21 cellular contexts compared by ENCODE assay signal in genomic region chr2:218028562-218029348, GRCh38. TPM values are rescaled to one million over a fixed set of nuclear protein-coding genes. Genes with fewer than 3 reads are reported as not detected.
DNase-seq lines count a peak whose midpoint lies in the region; ATAC-seq, FAIRE-seq and TF ChIP-seq lines count a peak whose summit lies in the region.
"Had no signal": no experiment of that assay in that cellular context is flagged by ENCODE, and none has a peak within 500 bp of the region (broad histone marks: within the 10 kb centered on the region; RNA-seq: fewer than 3 reads in every experiment).

No MANE protein-coding gene starts in this region.

- H3K9me3 ChIP-seq in kidney (ENCODE audit: control insufficient read depth in 1 of 2, low read length in 2 of 2) (no peaks in the 10 kb centered on the region), testis (no peaks in the 10 kb centered on the region)
- H3K9me3 ChIP-seq: HAP-1 had no signal

- no peak overlapping the region for H3K9ac ChIP-seq in kidney (ENCODE audit: low read length in 2 of 2)

- peak; percentile 10 to 13 for DNase-seq in activated T-cell treated with anti-CD3 and anti-CD28 coated beads, Interleukin-2, amount 50 U/mL, for 48 hours
- DNase-seq in activated T-cell treated with anti-CD3 and anti-CD28 coated beads for 4 hours (no peak), kidney (peak; percentile 44), testis (peak; percentile 8), A172 (ENCODE audit: low spot score) (no peak)
- DNase-seq in activated CD8-positive, alpha-beta memory T cell treated with anti-CD3 and anti-CD28 coated beads, Interleukin-2, amount 50 U/mL, for 48 hours = peak; percentile 30
- DNase-seq: activated naive CD8-positive, alpha-beta T cell treated with anti-CD3 and anti-CD28 coated beads, Interleukin-2, amount 50 U/mL, for 24 hours; caudate nucleus; foreskin melanocyte; NCI-H2107; NCI-H748 treated with DMSO at 0.1 percent for 48 hours; SHP77 had no signal

- H3K27ac ChIP-seq in kidney (ENCODE audit: low read depth in 2 of 2, low read length in 2 of 2) (no peak overlapping the region), testis (no peak overlapping the region)

- H3K4me1 ChIP-seq in kidney (ENCODE audit: control insufficient read depth in 1 of 2, insufficient read depth in 1 of 2, low read depth in 1 of 2, low read length in 2 of 2) (no peaks in the 10 kb centered on the region), testis (peaks cover 5% of the 10 kb centered on the region)
- H3K4me1 ChIP-seq: HAP-1 had no signal

- intact Hi-C loops in kidney (cut with DNase I) = no loop called here
- intact Hi-C loops in testis (cut with DNase I; ENCODE audit: low total_unique reads) = no loop called here

- no peak for ATAC-seq in HG02610 (IDR thresholded peaks at IDR 0.05; ENCODE audit: unreplicated experiment)
- ATAC-seq in GM18868 (IDR thresholded peaks at IDR 0.05; ENCODE audit: unreplicated experiment) = no peak
- ATAC-seq: activated naive CD8-positive, alpha-beta T cell treated with anti-CD3 and anti-CD28 coated beads, Interleukin-2, amount 50 U/mL, for 24 hours; HepG2; sciatic nerve had no signal

- TF ChIP-seq CTCF in kidney (IDR thresholded peaks at IDR 0.05; ENCODE audit: borderline replicate concordance, extremely low read depth, insufficient read depth) (no peak), testis (IDR thresholded peaks at IDR 0.05) (no peak)

- TF ChIP-seq POLR2A in testis (IDR thresholded peaks at IDR 0.05) = no peak

- H3K4me3 ChIP-seq in kidney (ENCODE audit: low read length in 2 of 2) (no peak overlapping the region), testis (no peak overlapping the region)
- H3K4me3 ChIP-seq: HAP-1 had no signal

- WGBS in testis, 2 donors = 78 to 85% methylated on average over 6 of the region's 6 CpGs

- H3K27me3 ChIP-seq in testis = no peaks in the 10 kb centered on the region

- no peak for FAIRE-seq in kidney (lab: Jason Lieb, UNC)
- FAIRE-seq: endometrium, HepG2 had no signal

- no peaks in the 10 kb centered on the region for H3K36me3 ChIP-seq in kidney (ENCODE audit: control insufficient read depth in 1 of 2, insufficient read depth in 2 of 2, low read length in 2 of 2)
- no peaks in the 10 kb centered on the region for H3K36me3 ChIP-seq in testis (ENCODE audit: low read depth, missing control alignments)
- H3K36me3 ChIP-seq: HAP-1 had no signal

RNA-seq across cellular contexts. Expression of gene TNS1, which starts 26.0 kb away (rescaled TPM):
- 471 TPM for total RNA-seq in kidney
- polyA plus RNA-seq in kidney (ENCODE audit: insufficient read depth, low read depth, low replicate concordance) = 44.8 TPM
- 100 to 1,000 TPM; 227 to 256 TPM for total RNA-seq in testis
- 75.9 TPM for polyA plus RNA-seq in testis (ENCODE audit: insufficient read depth, low read depth, low replicate concordance)
- 1.6 and 1.7 TPM in 2 replicates for total RNA-seq in A172 (2014; rRNA removed; shearing (Covaris generic))

RNA-seq across cellular contexts. Expression of gene RUFY4, which starts 40.3 kb away (rescaled TPM):
- total RNA-seq in kidney (0.69 TPM), testis (under 1 TPM; 0.37 to 0.39 TPM)
- polyA plus RNA-seq in kidney (ENCODE audit: insufficient read depth, low read depth, low replicate concordance) (not detected), testis (ENCODE audit: insufficient read depth, low read depth, low replicate concordance) (0.17 TPM)
- not detected in 2 replicates for total RNA-seq in A172 (2014; rRNA removed; shearing (Covaris generic))
- total RNA-seq: HepG2, neural crest cell, urinary bladder had no signal
- polyA plus RNA-seq: AG04450, HepG2 had no signal

Comparison
In these comparisons a context has a peak if more than half of its experiments do, and no peak if none do; other contexts are left out.
1. DNase-seq: peak in activated T-cell treated with anti-CD3 and anti-CD28 coated beads, Interleukin-2, amount 50 U/mL, for 48 hours (2 of 2), activated CD8-positive, alpha-beta memory T cell treated with anti-CD3 and anti-CD28 coated beads, Interleukin-2, amount 50 U/mL, for 48 hours (single experiment), kidney (single experiment) and testis (single experiment); none in activated T-cell treated with anti-CD3 and anti-CD28 coated beads for 4 hours (single experiment) and A172 (single experiment).
2. RNA of gene TNS1, which starts 26.0 kb away (total RNA-seq): 471 TPM in kidney (single experiment) and 227 to 256 TPM in testis; 1.6 to 1.7 TPM in A172; every median in the first group is over 10 times any median in the second.